Comparison of ENCODE assay signal across 8 cellular contexts in genomic region chr9:124764774-124765438, GRCh38.
DNase-seq lines count a peak whose midpoint lies in the region; ATAC-seq and TF ChIP-seq lines count a peak whose summit lies in the region.

No MANE protein-coding gene starts in this region.

- H2AFZ ChIP-seq in OCI-LY3 (ENCODE audit: low read depth, low read length) = no peak overlapping the region

- ATAC-seq in GM19438 (IDR thresholded peaks at IDR 0.05; ENCODE audit: low read depth, unreplicated experiment) (peak; percentile 67), GM21528 (IDR thresholded peaks at IDR 0.05; ENCODE audit: low FRiP score, unreplicated experiment) (no peak)

- peaks cover 98% of the 10 kb centered on the region for H3K79me2 ChIP-seq in OCI-LY3 (ENCODE audit: low read length)

- H3K27ac ChIP-seq in OCI-LY3 (ENCODE audit: low read length) = no peak overlapping the region

- DNase-seq in AG10803 (ENCODE audit: low read depth) (peak; percentile 31), germinal center (ENCODE audit: low spot score) (peak; percentile 59), T-helper 1 cell (no peak), middle frontal gyrus (ENCODE audit: extremely low spot score, low spot score) (no peak), GM03348 (ENCODE audit: low spot score) (no peak)

- peak overlapping the region; percentile 7 for H3K9ac ChIP-seq in OCI-LY3 (ENCODE audit: low read length)

- H3K4me3 ChIP-seq in AG10803 (ENCODE audit: low read length) (no peak overlapping the region), OCI-LY3 (ENCODE audit: low read length) (peak overlapping the region; percentile 47)

- H3K9me3 ChIP-seq in OCI-LY3 (ENCODE audit: insufficient read depth, low read length) = no peaks in the 10 kb centered on the region

- peak overlapping the region; percentile 73 for H3K4me2 ChIP-seq in OCI-LY3 (ENCODE audit: low read length)

- H4K20me1 ChIP-seq in OCI-LY3 (ENCODE audit: insufficient read depth, low read length) = peaks cover 88% of the 10 kb centered on the region

- no peaks in the 10 kb centered on the region for H3K27me3 ChIP-seq in OCI-LY3 (ENCODE audit: low read depth, low read length)

- H3K4me1 ChIP-seq in OCI-LY3 (ENCODE audit: low read length) = peaks cover 50% of the 10 kb centered on the region

- TF ChIP-seq CTCF in AG10803 (conservative IDR thresholded peaks at IDR 0.05; ENCODE audit: low read length) (peak; percentile 50), OCI-LY3 (IDR thresholded peaks at IDR 0.05; ENCODE audit: low read depth, low read length) (peak; percentile 51)

- H3K36me3 ChIP-seq in OCI-LY3 (replicated peaks; ENCODE audit: low read depth, low read length) = no peaks in the 10 kb centered on the region

Comparison
In these comparisons a context has a peak if more than half of its experiments do, and no peak if none do; other contexts are left out.
1. DNase-seq: peak in AG10803 (single experiment) and germinal center (single experiment); none in T-helper 1 cell (0 of 5), middle frontal gyrus (single experiment) and GM03348 (single experiment).